9 cellular contexts compared by ENCODE assay signal in genomic region chr7:74371381-74372059, GRCh38.
A peak's percentile ranks its signal among the peaks of the same experiment; 100 is the strongest.
DNase-seq lines count a peak whose midpoint lies in the region; ATAC-seq and TF ChIP-seq lines count a peak whose summit lies in the region.
"Had no signal": no experiment of that assay in that cellular context is flagged by ENCODE, and none has a peak within 500 bp of the region (broad histone marks: within the 10 kb centered on the region; RNA-seq: fewer than 3 reads in every experiment).

No MANE protein-coding gene starts in this region.

- H3K27me3 ChIP-seq in Caco-2 (replicated peaks; ENCODE audit: control insufficient read depth, insufficient read depth, low read length) (no peaks in the 10 kb centered on the region), mucosa of rectum (ENCODE audit: control insufficient read depth in 2 of 2, insufficient read depth in 2 of 2, low read length in 2 of 2) (no peaks in the 10 kb centered on the region)

- no peaks in the 10 kb centered on the region for H3K27me3 Mint-ChIP-seq in Caco-2 (ENCODE audit: insufficient read depth, unreplicated experiment)
- no peaks in the 10 kb centered on the region for H3K27me3 Mint-ChIP-seq in brain
- H3K27me3 Mint-ChIP-seq in activated T-cell treated with anti-CD3 and anti-CD28 coated beads, Interleukin-2, amount 50 U/mL, for 72 hours (ENCODE audit: low read depth) = no peaks in the 10 kb centered on the region

- H3K36me3 ChIP-seq in Caco-2 (ENCODE audit: control insufficient read depth, insufficient read depth, low read length) (no peaks in the 10 kb centered on the region), mucosa of rectum (ENCODE audit: control insufficient read depth in 2 of 2, insufficient read depth in 2 of 2, low read length in 2 of 2) (peaks cover 10% of the 10 kb centered on the region in 2 donors)

- ATAC-seq in HG02588 (IDR thresholded peaks at IDR 0.05; ENCODE audit: unreplicated experiment) (no peak), HG02870 (IDR thresholded peaks at IDR 0.05; ENCODE audit: unreplicated experiment) (no peak), GM19452 (IDR thresholded peaks at IDR 0.05; ENCODE audit: unreplicated experiment) (no peak)
- no peak for ATAC-seq in activated T-cell treated with anti-CD3 and anti-CD28 coated beads, Interleukin-2, amount 50 U/mL, for 72 hours (replicated peaks in 1 of 2)

- H3K9me3 Mint-ChIP-seq in Caco-2 (ENCODE audit: unreplicated experiment) (no peaks in the 10 kb centered on the region), brain (no peaks in the 10 kb centered on the region)
- H3K9me3 Mint-ChIP-seq in activated T-cell treated with anti-CD3 and anti-CD28 coated beads, Interleukin-2, amount 50 U/mL, for 72 hours = no peaks in the 10 kb centered on the region

- H3K27ac Mint-ChIP-seq in Caco-2 (ENCODE audit: unreplicated experiment) (no peak overlapping the region), brain (peak overlapping the region in 4 of 5 experiments; percentile 32 to 94 (median 84))
- no peak overlapping the region for H3K27ac Mint-ChIP-seq in activated T-cell treated with anti-CD3 and anti-CD28 coated beads, Interleukin-2, amount 50 U/mL, for 72 hours

- BruUV-seq in Caco-2 (replicated peaks; lab: Mats Ljungman, UMichigan) = no TSS peak

- CTCF ChIA-PET in Caco-2 (lab: Charles Lee) = interaction anchor here (0.7 to 1.2 kb wide), 3 partner anchors 9 to 165 kb away, joined by 5 read pairs; no protein-coding TSS in a partner anchor

- H3K36me3 Mint-ChIP-seq in Caco-2 (ENCODE audit: insufficient read depth, unreplicated experiment) (peaks cover 14% of the 10 kb centered on the region), brain (peaks cover 43% of the 10 kb centered on the region)
- no peaks in the 10 kb centered on the region for H3K36me3 Mint-ChIP-seq in activated T-cell treated with anti-CD3 and anti-CD28 coated beads, Interleukin-2, amount 50 U/mL, for 72 hours (ENCODE audit: insufficient read depth in 2 of 2)

- peak overlapping the region; percentile 67 for H3K4me3 Mint-ChIP-seq in Caco-2 (ENCODE audit: unreplicated experiment)
- H3K4me3 Mint-ChIP-seq in brain = peak overlapping the region in 3 of 5 experiments; percentile 33 to 65 (median 34)
- H3K4me3 Mint-ChIP-seq in activated T-cell treated with anti-CD3 and anti-CD28 coated beads, Interleukin-2, amount 50 U/mL, for 72 hours = no peak overlapping the region

- DNase-seq in Caco-2 (peak; percentile 63 to 69), NCI-H1105 treated with DMSO at 0.1 percent for 48 hours (lab: John Stamatoyannopoulos, UW) (peak; percentile 63)
- no peak for DNase-seq in activated T-cell treated with anti-CD3 and anti-CD28 coated beads, Interleukin-2, amount 50 U/mL, for 72 hours
- DNase-seq: activated CD8-positive, alpha-beta memory T cell treated with anti-CD3 and anti-CD28 coated beads for 24 hours had no signal

- H3K4me1 ChIP-seq in Caco-2 (peaks cover 6% of the 10 kb centered on the region; the same call in 1 of the 2 replicates), mucosa of rectum (ENCODE audit: control insufficient read depth in 2 of 2, insufficient read depth in 2 of 2, low read length in 2 of 2) (peaks cover 5 to 11% of the 10 kb centered on the region in 2 donors)

- peaks cover 6% of the 10 kb centered on the region for H3K4me1 Mint-ChIP-seq in Caco-2 (ENCODE audit: low read depth, unreplicated experiment)
- peaks cover 19% of the 10 kb centered on the region for H3K4me1 Mint-ChIP-seq in brain
- H3K4me1 Mint-ChIP-seq in activated T-cell treated with anti-CD3 and anti-CD28 coated beads, Interleukin-2, amount 50 U/mL, for 72 hours (ENCODE audit: low read depth) = no peaks in the 10 kb centered on the region

- no peak for TF ChIP-seq CTCF in Caco-2 (IDR thresholded peaks at IDR 0.05; ENCODE audit: insufficient read depth in 1 of 2, low read depth in 1 of 2, low read length in 1 of 2, severe bottlenecking in 1 of 2, unreplicated experiment in 1 of 2)
- no peak for TF ChIP-seq CTCF in brain (conservative IDR thresholded peaks at IDR 0.05)

- POLR2A ChIA-PET in Caco-2 (lab: Charles Lee) = interaction anchor here (0.6 kb wide), 1 partner anchor 268 kb away, joined by 4 read pairs; no protein-coding TSS in a partner anchor

- peak overlapping the region in 1 of 2 donors; percentile 64 for H3K9ac ChIP-seq in mucosa of rectum (ENCODE audit: low read depth in 1 of 2, low read length in 2 of 2)

- peak overlapping the region; percentile 56 to 61 for H3K27ac ChIP-seq in mucosa of rectum (ENCODE audit: low read depth in 2 of 2, low read length in 2 of 2)

- peak overlapping the region; percentile 9 for H3K4me3 ChIP-seq in Caco-2 (ENCODE audit: low read depth, low read length)
- H3K4me3 ChIP-seq in mucosa of rectum (ENCODE audit: low read length in 2 of 2) = peak overlapping the region; percentile 27 to 50

- intact Hi-C loops in Caco-2 (cut with micrococcal nuclease; ENCODE audit: unreplicated experiment) = no loop called here

- H3K9me3 ChIP-seq in Caco-2 = no peaks in the 10 kb centered on the region
- no peaks in the 10 kb centered on the region for H3K9me3 ChIP-seq in mucosa of rectum (ENCODE audit: control insufficient read depth in 2 of 2, low read length in 2 of 2)

Comparison
In these comparisons a context has a peak if more than half of its experiments do, and no peak if none do; other contexts are left out.
1. DNase-seq: peak in Caco-2 (2 of 2) and NCI-H1105 treated with DMSO at 0.1 percent for 48 hours (single experiment); none in activated T-cell treated with anti-CD3 and anti-CD28 coated beads, Interleukin-2, amount 50 U/mL, for 72 hours (0 of 2).
2. H3K27ac Mint-ChIP-seq: peak in brain (4 of 5); none in Caco-2 (single experiment) and activated T-cell treated with anti-CD3 and anti-CD28 coated beads, Interleukin-2, amount 50 U/mL, for 72 hours (single experiment).
3. H3K4me3 Mint-ChIP-seq: peak in Caco-2 (single experiment) and brain (3 of 5); none in activated T-cell treated with anti-CD3 and anti-CD28 coated beads, Interleukin-2, amount 50 U/mL, for 72 hours (0 of 2).